Comparison of ENCODE assay signal across 8 cellular contexts in genomic region chr2:191539068-191539467, GRCh38.
A peak's percentile ranks its signal among the peaks of the same experiment; 100 is the strongest.
DNase-seq lines count a peak whose midpoint lies in the region; FAIRE-seq and TF ChIP-seq lines count a peak whose summit lies in the region.

No MANE protein-coding gene starts in this region.

- 0% methylated on average over 2 of the region's 2 CpGs for WGBS in mammary epithelial cell (ENCODE audit: low coverage, missing lambda C conversion rate)
- no CpG with 5 or more reads among the region's 2 CpGs for WGBS in neuronal stem cell (ENCODE audit: extremely low coverage in 2 of 2, insufficient read length in 2 of 2, insufficient replicate concordance in 1 of 2), 2 donors

- H3K79me2 ChIP-seq in mammary epithelial cell (ENCODE audit: insufficient read depth, low read length) = no peaks in the 10 kb centered on the region

- BruUV-seq in A673 (replicated peaks; lab: Mats Ljungman, UMichigan) (no TSS peak), mammary epithelial cell (replicated peaks; lab: Mats Ljungman, UMichigan) (no TSS peak)

- H3K18ac ChIP-seq in neuronal stem cell (ENCODE audit: low read length) = no peak overlapping the region

- POLR2A ChIA-PET in A673 (lab: Charles Lee; ENCODE audit: low non-redundant PET) = interaction anchor here (0.6 kb wide), 1 partner anchor 30 kb away, joined by 4 read pairs; no protein-coding TSS in a partner anchor

- H3K9me3 ChIP-seq in A673 (ENCODE audit: low read depth, low read length, poor library complexity, severe bottlenecking) (no peaks in the 10 kb centered on the region), NT2/D1 (ENCODE audit: insufficient read depth, low read length) (no peaks in the 10 kb centered on the region), mammary epithelial cell (replicated peaks; ENCODE audit: insufficient read depth, low read length) (no peaks in the 10 kb centered on the region), neuronal stem cell (replicated peaks in 1 of 2; ENCODE audit: control insufficient read depth in 2 of 2, insufficient read depth in 1 of 2, low read depth in 1 of 2, low read length in 2 of 2) (no peaks in the 10 kb centered on the region)

- DNase-seq in A673 (ENCODE audit: low spot score) (peak; percentile 57), EL (peak; percentile 39), NT2/D1 (ENCODE audit: low read depth, low spot score) (peak; percentile 16), mammary epithelial cell (no peak), neuronal stem cell (ENCODE audit: low spot score) (peak; percentile 21), SHP77 treated with DMSO at 0.1 percent for 48 hours (lab: John Stamatoyannopoulos, UW) (no peak), H54 (ENCODE audit: insufficient read length, low spot score) (no peak), DMS153 treated with DMSO at 0.1 percent for 48 hours (lab: John Stamatoyannopoulos, UW; ENCODE audit: unreplicated experiment) (no peak)

- H2AFZ ChIP-seq in mammary epithelial cell (ENCODE audit: low read depth, low read length) = no peak overlapping the region
- no peak overlapping the region for H2AFZ ChIP-seq in neuronal stem cell (ENCODE audit: low read length)

- intact Hi-C loops in A673 (cut with micrococcal nuclease; ENCODE audit: unreplicated experiment) = no loop called here
- intact Hi-C loops in mammary epithelial cell (cut with micrococcal nuclease) = no loop called here

- H4K20me1 ChIP-seq in mammary epithelial cell (ENCODE audit: insufficient read depth, low read length) = no peaks in the 10 kb centered on the region

- no peaks in the 10 kb centered on the region for H3K79me1 ChIP-seq in neuronal stem cell (ENCODE audit: low read depth, low read length)

- no peak overlapping the region for H4K91ac ChIP-seq in neuronal stem cell (ENCODE audit: low read depth, low read length, poor library complexity)

- no peak for FAIRE-seq in H54 (lab: Jason Lieb, UNC)

- dilution Hi-C loops in mammary epithelial cell (cut with HindIII; ENCODE audit: low sequenced_read_pairs) = no loop called here

- no peak overlapping the region for H2BK15ac ChIP-seq in neuronal stem cell (ENCODE audit: low read length)

- H3K36me3 ChIP-seq in A673 (ENCODE audit: insufficient read depth, low read length, poor library complexity, severe bottlenecking) (no peaks in the 10 kb centered on the region), NT2/D1 (ENCODE audit: insufficient read depth, insufficient read length, low read length) (no peaks in the 10 kb centered on the region), mammary epithelial cell (ENCODE audit: insufficient read depth, low read length) (no peaks in the 10 kb centered on the region), neuronal stem cell (replicated peaks in 1 of 2; ENCODE audit: control insufficient read depth in 2 of 2, insufficient read depth in 2 of 2, low read length in 2 of 2) (no peaks in the 10 kb centered on the region)

- H3K27ac ChIP-seq in A673 (ENCODE audit: low read depth, low read length, poor library complexity, severe bottlenecking) (no peak overlapping the region), mammary epithelial cell (ENCODE audit: insufficient read depth, low read depth, low read length) (no peak overlapping the region), neuronal stem cell (replicated peaks; ENCODE audit: low read length) (no peak overlapping the region)

- no peak overlapping the region for H3K14ac ChIP-seq in neuronal stem cell (ENCODE audit: low read length)

- H3K27me3 ChIP-seq in A673 (replicated peaks; ENCODE audit: insufficient read depth, low read depth, low read length, poor library complexity) = no peaks in the 10 kb centered on the region
- H3K27me3 ChIP-seq in NT2/D1 (ENCODE audit: insufficient read depth, insufficient read length) = no peaks in the 10 kb centered on the region
- H3K27me3 ChIP-seq in mammary epithelial cell (ENCODE audit: insufficient read depth, low read length) = no peaks in the 10 kb centered on the region
- no peaks in the 10 kb centered on the region for H3K27me3 ChIP-seq in neuronal stem cell (ENCODE audit: control insufficient read depth in 3 of 3, insufficient read depth in 3 of 3, low read depth in 1 of 3, low read length in 3 of 3)

- no peak overlapping the region for H3K4ac ChIP-seq in neuronal stem cell (ENCODE audit: low read length)

- no peak overlapping the region for H2BK120ac ChIP-seq in neuronal stem cell (ENCODE audit: low read depth, low read length)

- TF ChIP-seq CTCF in A673 (conservative IDR thresholded peaks at IDR 0.05; ENCODE audit: low read depth, low read length) (peak; percentile 71), mammary epithelial cell (conservative IDR thresholded peaks at IDR 0.05 in 1 of 2, IDR thresholded peaks at IDR 0.05 in 1 of 2; ENCODE audit: extremely low read depth in 1 of 2, insufficient read depth in 1 of 2, low read depth in 1 of 2, low read length in 2 of 2) (peak; percentile 54 to 58)

- H3K9ac ChIP-seq in NT2/D1 (ENCODE audit: insufficient read length, low read depth) = no peak overlapping the region
- no peak overlapping the region for H3K9ac ChIP-seq in mammary epithelial cell (ENCODE audit: insufficient read depth, low read length)
- no peak overlapping the region for H3K9ac ChIP-seq in neuronal stem cell (ENCODE audit: low read depth, low read length, poor library complexity)

- H3K4me3 ChIP-seq in A673 (ENCODE audit: low read depth, low read length, poor library complexity, severe bottlenecking) (no peak overlapping the region), NT2/D1 (ENCODE audit: insufficient read length, low read depth) (no peak overlapping the region), mammary epithelial cell (replicated peaks in 1 of 3; ENCODE audit: insufficient read depth in 1 of 3, low read depth in 2 of 3, low read length in 3 of 3) (no peak overlapping the region), neuronal stem cell (ENCODE audit: low read length in 2 of 2) (no peak overlapping the region)

- no peak overlapping the region for H2BK5ac ChIP-seq in neuronal stem cell (ENCODE audit: low read length)

- H2AK5ac ChIP-seq in neuronal stem cell (ENCODE audit: low read depth, low read length) = no peak overlapping the region

- TF ChIP-seq POLR2A in H54 (IDR thresholded peaks at IDR 0.05; ENCODE audit: low read depth, low read length) = no peak

- CTCF ChIA-PET in A673 (lab: Charles Lee) (interaction anchor here (0.5 to 0.9 kb wide), 5 partner anchors 14 to 1829 kb away, joined by 3 to 6 read pairs (median 4); no protein-coding TSS in a partner anchor), mammary epithelial cell (lab: Charles Lee; ENCODE audit: low non-redundant PET) (no interaction called here)

- no peak overlapping the region for H3K23ac ChIP-seq in neuronal stem cell (ENCODE audit: low read depth, low read length, poor library complexity)

- H4K8ac ChIP-seq in neuronal stem cell (ENCODE audit: low read depth, low read length) = no peak overlapping the region

- H3K4me1 ChIP-seq in A673 (ENCODE audit: insufficient read depth, low read length, poor library complexity, severe bottlenecking) (peaks cover 12% of the 10 kb centered on the region), NT2/D1 (ENCODE audit: insufficient read depth, insufficient read length) (no peaks in the 10 kb centered on the region), mammary epithelial cell (ENCODE audit: insufficient read depth, low read length) (no peaks in the 10 kb centered on the region), neuronal stem cell (ENCODE audit: control insufficient read depth in 2 of 2, insufficient read depth in 1 of 2, low read depth in 1 of 2, low read length in 2 of 2) (peaks cover 0 to 5% of the 10 kb centered on the region in 2 donors)

- H2BK12ac ChIP-seq in neuronal stem cell (ENCODE audit: low read length) = no peak overlapping the region

- in situ Hi-C loops in mammary epithelial cell (cut with MboI; ENCODE audit: low sequenced_read_pairs in 2 of 2) = no loop called here

- H3K4me2 ChIP-seq in mammary epithelial cell (ENCODE audit: insufficient read depth, low read depth, low read length) (no peak overlapping the region), neuronal stem cell (ENCODE audit: insufficient read depth, low read length, poor library complexity, severe bottlenecking) (no peak overlapping the region)

Comparison
In these comparisons a context has a peak if more than half of its experiments do, and no peak if none do; other contexts are left out.
1. DNase-seq: peak in A673 (single experiment), EL (single experiment), NT2/D1 (single experiment) and neuronal stem cell (single experiment); none in mammary epithelial cell (single experiment), SHP77 treated with DMSO at 0.1 percent for 48 hours (single experiment), H54 (single experiment) and DMS153 treated with DMSO at 0.1 percent for 48 hours (single experiment).